In the genomic region with DNA sequence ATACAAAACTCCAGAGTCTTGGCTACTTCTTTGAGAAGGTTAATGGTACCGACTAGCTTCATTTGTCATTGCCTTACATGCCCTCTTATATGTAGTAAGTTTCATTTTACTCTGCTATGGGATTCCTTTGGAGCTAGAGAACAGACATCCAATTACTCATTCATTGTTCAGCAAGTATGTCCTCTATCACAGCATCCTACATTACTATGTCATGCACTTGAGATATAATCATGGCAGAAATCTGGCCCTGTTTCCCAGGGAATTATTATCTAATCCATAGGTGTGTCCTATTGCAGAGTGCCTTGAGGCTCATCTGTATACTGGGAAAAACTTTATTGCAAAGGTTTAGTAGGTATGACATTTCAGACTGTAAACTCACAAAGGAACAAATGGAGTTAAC, we compare ENCODE assay signal across 34 cellular contexts.
DNase-seq lines count a peak whose midpoint lies in the region; ATAC-seq and TF ChIP-seq lines count a peak whose summit lies in the region.
"Had no signal": no experiment of that assay in that cellular context is flagged by ENCODE, and none has a peak within 500 bp of the region (broad histone marks: within the 10 kb centered on the region; RNA-seq: fewer than 3 reads in every experiment).

No MANE protein-coding gene starts in this region.

- ATAC-seq in PC-3, result no peak
- ATAC-seq in body of pancreas, result no peak
- no peak for ATAC-seq in HG03097 (IDR thresholded peaks at IDR 0.05; ENCODE audit: low FRiP score, unreplicated experiment)
- ATAC-seq: lower lobe of right lung; mucosa of descending colon; natural killer cell; Right ventricle myocardium inferior; stimulated activated naive B cell treated with anti-CD40 and anti-IgM and Interleukin-4, amounts not matched to agents 10 μg/mL and 1 μg/mL and 100 μg/mL, for 72 hours had no signal

- no peaks in the 10 kb centered on the region for H3K79me1 ChIP-seq in trophoblast cell (ENCODE audit: low read length)

- H2AK5ac ChIP-seq in trophoblast cell (ENCODE audit: low read length), result no peak overlapping the region

- no peak overlapping the region for H3K23ac ChIP-seq in trophoblast cell (ENCODE audit: low read length)

- H4K12ac ChIP-seq in trophoblast cell (ENCODE audit: low read depth, low read length), result no peak overlapping the region

- H3K36me3 ChIP-seq in PC-3 (ENCODE audit: low read depth, low read length), result no peaks in the 10 kb centered on the region
- H3K36me3 ChIP-seq in trophoblast cell (ENCODE audit: control insufficient read depth in 1 of 2, insufficient read depth in 2 of 2, low read length in 2 of 2), result no peaks in the 10 kb centered on the region
- H3K36me3 ChIP-seq in body of pancreas (replicated peaks in 1 of 2; ENCODE audit: insufficient read depth in 1 of 2, low read depth in 2 of 2), result no peaks in the 10 kb centered on the region
- H3K36me3 ChIP-seq: lower lobe of right lung, upper lobe of left lung had no signal

- peak; percentile 4 for DNase-seq in GM03348 (ENCODE audit: low spot score)
- peak; percentile 7 for DNase-seq in PC-3
- DNase-seq in fibroblast of peridontal ligament (ENCODE audit: extremely low read depth), result peak; percentile 15
- peak; percentile 23 to 25 for DNase-seq in trophoblast cell
- DNase-seq in body of pancreas, result no peak
- DNase-seq in activated CD8-positive, alpha-beta memory T cell treated with anti-CD3 and anti-CD28 coated beads for 24 hours, result no peak
- no peak for DNase-seq in activated T-cell treated with anti-CD3 and anti-CD28 coated beads for 4 hours
- DNase-seq: activated CD4-positive, alpha-beta T cell treated with anti-CD3 and anti-CD28 coated beads, Interleukin-2, amount 50 U/mL, for 4 hours; activated CD8-positive, alpha-beta memory T cell treated with anti-CD3 and anti-CD28 coated beads, Interleukin-2, amount 50 U/mL, for 4 hours; activated naive CD4-positive, alpha-beta T cell treated with Interleukin-2 at 50 U/mL for 16 hours; COR-L47; effector CD8-positive, alpha-beta T cell; GDM1; head of caudate nucleus; KG1; kidney; lower lobe of right lung; mucosa of descending colon; natural killer cell; NCI-H1436; NCI-H2081; NCI-H2227 treated with DMSO at 0.1 percent for 48 hours; NCI-H69; occipital lobe; retina; small intestine; stimulated activated naive B cell treated with anti-CD40 and anti-IgM and Interleukin-4, amounts not matched to agents 10 μg/mL and 1 μg/mL and 100 μg/mL, for 72 hours; substantia nigra; T-helper 2 cell; upper lobe of left lung had no signal

- H3K9me2 ChIP-seq in PC-3 (replicated peaks; ENCODE audit: low read length), result no peaks in the 10 kb centered on the region

- TF ChIP-seq POLR2A in body of pancreas (IDR thresholded peaks at IDR 0.05), result no peak

- no peak for TF ChIP-seq CTCF in PC-3 (conservative IDR thresholded peaks at IDR 0.05; ENCODE audit: low read depth, low read length)
- no peak for TF ChIP-seq CTCF in body of pancreas (IDR thresholded peaks at IDR 0.05)

- no peak overlapping the region for H2BK120ac ChIP-seq in trophoblast cell (ENCODE audit: insufficient read depth, low read length, poor library complexity)

- no CpG with 5 or more reads among the region's 1 CpG for WGBS in trophoblast cell (ENCODE audit: extremely low coverage, insufficient coverage, insufficient read length)
- 87 to 95% methylated on average over 1 of the region's 1 CpG for WGBS in body of pancreas, 2 donors

- intact Hi-C loops in PC-3 (cut with micrococcal nuclease) (no loop called here), body of pancreas (cut with DNase I) (no loop called here)

- no peak overlapping the region for H2BK12ac ChIP-seq in trophoblast cell (ENCODE audit: low read length)

- no peak overlapping the region for H3K9ac ChIP-seq in PC-3 (ENCODE audit: low read length)
- H3K9ac ChIP-seq in trophoblast cell (ENCODE audit: low read length), result no peak overlapping the region

- H2AFZ ChIP-seq in PC-3 (ENCODE audit: low read length) (no peak overlapping the region), trophoblast cell (ENCODE audit: insufficient read depth, low read length, poor library complexity) (no peak overlapping the region)

- H3K79me2 ChIP-seq in PC-3 (ENCODE audit: low read length) (no peaks in the 10 kb centered on the region), trophoblast cell (ENCODE audit: control insufficient read depth, insufficient read depth, low read length, poor library complexity) (no peaks in the 10 kb centered on the region)

- H3K14ac ChIP-seq in trophoblast cell (ENCODE audit: low read length), result no peak overlapping the region

- H3K27ac ChIP-seq in PC-3 (ENCODE audit: low read length) (no peak overlapping the region), trophoblast cell (ENCODE audit: low read depth, low read length) (no peak overlapping the region), body of pancreas (no peak overlapping the region)
- H3K27ac ChIP-seq: C4-2B, epithelial cell of prostate, lower lobe of right lung, upper lobe of left lung had no signal

- no peak overlapping the region for H4K91ac ChIP-seq in trophoblast cell (ENCODE audit: low read depth, low read length)

- H4K8ac ChIP-seq in trophoblast cell (ENCODE audit: low read depth, low read length), result no peak overlapping the region

- peaks cover 4% of the 10 kb centered on the region; the same call in 1 of the 2 replicates for H3K4me1 ChIP-seq in PC-3 (ENCODE audit: insufficient read depth, low read length)
- no peaks in the 10 kb centered on the region for H3K4me1 ChIP-seq in trophoblast cell (ENCODE audit: control insufficient read depth in 1 of 2, insufficient read depth in 2 of 2, low read length in 2 of 2)
- H3K4me1 ChIP-seq in body of pancreas, result peaks cover 13% of the 10 kb centered on the region
- H3K4me1 ChIP-seq: lower lobe of right lung, upper lobe of left lung had no signal

- H2BK5ac ChIP-seq in trophoblast cell (ENCODE audit: low read depth, low read length, poor library complexity), result no peak overlapping the region

- CTCF ChIA-PET in PC-3 (lab: Charles Lee), result no interaction called here

- no peak overlapping the region for H3K18ac ChIP-seq in trophoblast cell (ENCODE audit: low read length)

- POLR2A ChIA-PET in PC-3 (lab: Charles Lee; ENCODE audit: unreplicated experiment), result no interaction called here

- H3K4ac ChIP-seq in trophoblast cell (ENCODE audit: low read depth, low read length), result no peak overlapping the region

- H3K9me3 ChIP-seq in PC-3 (ENCODE audit: low read length) (no peaks in the 10 kb centered on the region), trophoblast cell (ENCODE audit: insufficient read depth, low read depth, low read length) (no peaks in the 10 kb centered on the region), body of pancreas (no peaks in the 10 kb centered on the region)
- H3K9me3 ChIP-seq: lower lobe of right lung, mucosa of descending colon, upper lobe of left lung had no signal

- H4K20me1 ChIP-seq in PC-3 (ENCODE audit: low read length), result no peaks in the 10 kb centered on the region

- no TSS peak for BruUV-seq in PC-3 (replicated peaks; lab: Mats Ljungman, UMichigan)

- H3K4me2 ChIP-seq in PC-3 (ENCODE audit: low read length), result no peak overlapping the region
- H3K4me2 ChIP-seq in trophoblast cell (ENCODE audit: low read length), result no peak overlapping the region

- no peaks in the 10 kb centered on the region for H3F3A ChIP-seq in PC-3 (ENCODE audit: low read length, unreplicated experiment)

- H3K4me3 ChIP-seq in PC-3 (ENCODE audit: low read length) (no peak overlapping the region), trophoblast cell (ENCODE audit: low read depth, low read length) (no peak overlapping the region), body of pancreas (no peak overlapping the region)
- H3K4me3 ChIP-seq: lower lobe of right lung, mucosa of descending colon, upper lobe of left lung had no signal

- H3K27me3 ChIP-seq in PC-3 (ENCODE audit: low read length) (no peaks in the 10 kb centered on the region), trophoblast cell (ENCODE audit: insufficient read depth, low read length) (no peaks in the 10 kb centered on the region), body of pancreas (no peaks in the 10 kb centered on the region)
- H3K27me3 ChIP-seq: upper lobe of left lung had no signal

Comparison
In these comparisons a context has a peak if more than half of its experiments do, and no peak if none do; other contexts are left out.
1. DNase-seq: peak in GM03348 (single experiment), PC-3 (single experiment), fibroblast of peridontal ligament (single experiment) and trophoblast cell (2 of 2); none in body of pancreas (0 of 4), activated CD8-positive, alpha-beta memory T cell treated with anti-CD3 and anti-CD28 coated beads for 24 hours (single experiment) and activated T-cell treated with anti-CD3 and anti-CD28 coated beads for 4 hours (single experiment).